24 cellular contexts compared by ENCODE assay signal in the genomic region with DNA sequence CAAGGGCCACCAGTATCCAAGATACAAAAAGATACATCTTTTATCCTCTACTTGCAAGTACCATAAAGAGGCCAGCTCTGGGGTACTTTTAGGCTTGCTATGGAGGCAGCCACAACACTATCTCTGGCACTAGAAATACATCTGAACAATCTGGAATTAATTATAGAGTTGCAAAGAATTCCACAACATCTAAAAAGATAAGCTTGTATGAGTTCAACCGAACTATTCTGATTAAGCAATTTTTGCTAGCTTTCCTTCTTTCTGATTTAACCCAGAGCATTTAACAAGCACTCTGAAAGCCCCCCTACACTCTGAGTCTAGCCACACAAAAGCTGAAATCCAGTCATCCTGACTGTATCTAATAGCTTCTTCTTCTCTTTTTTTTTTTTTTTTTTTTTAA.
A peak's percentile ranks its signal among the peaks of the same experiment; 100 is the strongest.
DNase-seq lines count a peak whose midpoint lies in the region; ATAC-seq and TF ChIP-seq lines count a peak whose summit lies in the region.
"Had no signal": no experiment of that assay in that cellular context is flagged by ENCODE, and none has a peak within 500 bp of the region (broad histone marks: within the 10 kb centered on the region; RNA-seq: fewer than 3 reads in every experiment).

No MANE protein-coding gene starts in this region.

- H3K4me2 ChIP-seq in SK-N-SH (no peak overlapping the region), smooth muscle cell (no peak overlapping the region)
- H3K4me2 ChIP-seq: GM23338 had no signal

- 21% methylated on average over 1 of the region's 1 CpG for WGBS in SK-N-SH (ENCODE audit: low lambda C conversion rate)
- 29% methylated on average over 1 of the region's 1 CpG for WGBS in smooth muscle cell (ENCODE audit: low lambda C conversion rate)

- peak in 1 of 2 experiments; percentile 70; a peak in 1 of 4 replicates for TF ChIP-seq EP300 in SK-N-SH (IDR thresholded peaks at IDR 0.05; ENCODE audit: borderline replicate concordance in 1 of 2, low read depth in 1 of 2, low read length in 1 of 2)

- DNase-seq in EL: peak; percentile 41
- no peak for DNase-seq in SK-N-SH
- peak; percentile 42 for DNase-seq in fibroblast of mammary gland (ENCODE audit: low read depth)
- DNase-seq in substantia nigra (lab: John Stamatoyannopoulos, UW): no peak
- DNase-seq in NOMO-1 (lab: John Stamatoyannopoulos, UW; ENCODE audit: unreplicated experiment in 2 of 2): no peak
- DNase-seq in smooth muscle cell (lab: John Stamatoyannopoulos, UW; ENCODE audit: unreplicated experiment): no peak
- DNase-seq: ACHN; activated B cell treated with CpG ODN at 0.5 μM for 24 hours; activated CD4-positive, alpha-beta T cell treated with anti-CD3 and anti-CD28 coated beads, Interleukin-2, amount 50 U/mL, for 1 hour; activated T-cell treated with anti-CD3 and anti-CD28 coated beads, Interleukin-2, amount 50 U/mL, for 24 hours; C1 segment of cervical spinal cord; COR-L47; DMS53; left lung; mesendoderm; NCI-H2107; NCI-H774; right lobe of liver; stimulated activated CD4-positive, alpha-beta T cell treated with anti-CD3 and anti-CD28 coated beads, Interleukin-2, amount 100 ng/mL, for 48 hours; T-helper 1 cell had no signal

- H3K36me3 ChIP-seq in SK-N-SH (replicated peaks in 1 of 2; ENCODE audit: control insufficient read depth in 1 of 2, insufficient read depth in 2 of 2, low read length in 1 of 2) (peaks cover 3 to 7% of the 10 kb centered on the region in 2 experiments), smooth muscle cell (ENCODE audit: low read depth) (no peaks in the 10 kb centered on the region)
- H3K36me3 ChIP-seq: left lung, right lobe of liver, SJSA1, tibial nerve had no signal

- no peak overlapping the region for H2AFZ ChIP-seq in SK-N-SH (ENCODE audit: low read depth)
- H2AFZ ChIP-seq in smooth muscle cell (ENCODE audit: low read depth): no peak overlapping the region
- H2AFZ ChIP-seq: GM23338 had no signal

- H3K9me3 ChIP-seq in SK-N-SH: no peaks in the 10 kb centered on the region
- H3K9me3 ChIP-seq in smooth muscle cell (replicated peaks; ENCODE audit: low read depth): no peaks in the 10 kb centered on the region
- H3K9me3 ChIP-seq: left lung, right lobe of liver, SJSA1, tibial nerve had no signal

- H3K4me3 ChIP-seq in SK-N-SH (ENCODE audit: low read depth in 2 of 2, low read length in 1 of 2) (no peak overlapping the region), fibroblast of mammary gland (ENCODE audit: control insufficient read depth, low read depth, low read length) (no peak overlapping the region), smooth muscle cell (no peak overlapping the region)
- H3K4me3 ChIP-seq: GM23338, left lung, right lobe of liver, SJSA1, tibial nerve had no signal

- POLR2A ChIA-PET in SK-N-SH (lab: Yijun Ruan, JAX): no interaction called here

- H3K79me2 ChIP-seq in SK-N-SH (ENCODE audit: insufficient read depth) (peaks cover 55% of the 10 kb centered on the region), smooth muscle cell (ENCODE audit: low read depth) (no peaks in the 10 kb centered on the region)

- peaks cover 31% of the 10 kb centered on the region for H3F3A ChIP-seq in SK-N-SH (replicated peaks; ENCODE audit: insufficient read depth)
- no peaks in the 10 kb centered on the region for H3F3A ChIP-seq in smooth muscle cell (ENCODE audit: low read depth)

- H3K9me2 ChIP-seq in SK-N-SH: no peaks in the 10 kb centered on the region

- H3K27me3 ChIP-seq in SK-N-SH (ENCODE audit: insufficient read depth): no peaks in the 10 kb centered on the region
- no peaks in the 10 kb centered on the region for H3K27me3 ChIP-seq in smooth muscle cell (ENCODE audit: low read depth)
- H3K27me3 ChIP-seq: left lung, right lobe of liver, SJSA1, tibial nerve had no signal

- H3K9ac ChIP-seq in SK-N-SH (no peak overlapping the region), smooth muscle cell (ENCODE audit: low read depth) (no peak overlapping the region)

- TF ChIP-seq CTCF in SK-N-SH (IDR thresholded peaks at IDR 0.05) (no peak), fibroblast of mammary gland (conservative IDR thresholded peaks at IDR 0.05; ENCODE audit: control insufficient read depth, insufficient read depth, low read depth, low read length) (no peak), smooth muscle cell (IDR thresholded peaks at IDR 0.05; ENCODE audit: borderline replicate concordance, insufficient read depth, poor library complexity, severe bottlenecking) (no peak)

- H3K4me1 ChIP-seq in SK-N-SH (ENCODE audit: control insufficient read depth in 1 of 2, insufficient read depth in 2 of 2, low read depth in 1 of 2, low read length in 1 of 2) (peaks cover 0 to 21% of the 10 kb centered on the region in 2 experiments; a peak in 3 of 4 replicates), smooth muscle cell (ENCODE audit: low read depth) (peaks cover 9% of the 10 kb centered on the region)
- H3K4me1 ChIP-seq: left lung had no signal

- ATAC-seq in HG03571 (IDR thresholded peaks at IDR 0.05; ENCODE audit: unreplicated experiment): no peak
- ATAC-seq: GM23338, left lung, right lobe of liver had no signal

- H3K27ac ChIP-seq in SK-N-SH (ENCODE audit: low read depth in 2 of 2, low read length in 1 of 2) (peak overlapping the region; percentile 62 to 97; a peak in 3 of 4 replicates), substantia nigra (ENCODE audit: low read depth, low read length, poor library complexity, severe bottlenecking) (peak overlapping the region; percentile 78), smooth muscle cell (ENCODE audit: low read depth) (no peak overlapping the region)
- H3K27ac ChIP-seq: left lung, right lobe of liver, SJSA1 had no signal

- H4K20me1 ChIP-seq in SK-N-SH (ENCODE audit: insufficient read depth) (no peaks in the 10 kb centered on the region), smooth muscle cell (ENCODE audit: low read depth) (no peaks in the 10 kb centered on the region)

- CTCF ChIA-PET in SK-N-SH (lab: Yijun Ruan, JAX): no interaction called here

- TF ChIP-seq RAD21 in SK-N-SH (IDR thresholded peaks at IDR 0.05; ENCODE audit: low read length): no peak

TF ChIP-seq in SK-N-SH, 30 proteins besides CTCF, POLR2A, EP300 and RAD21:
- TF ChIP-seq FOSL2 (IDR thresholded peaks at IDR 0.05; ENCODE audit: borderline replicate concordance, low read depth) (peak; percentile 26; the same call in 1 of the 2 replicates), TAF1 (IDR thresholded peaks at IDR 0.05; ENCODE audit: borderline replicate concordance, low read depth, low read length) (no peak), POLR2AphosphoS5 (IDR thresholded peaks at IDR 0.05; ENCODE audit: low read depth, low read length) (peak; percentile 58; the same call in 1 of the 2 replicates), RCOR1 (IDR thresholded peaks at IDR 0.05; ENCODE audit: low read length) (0 out of 2 replicates have a peak, but pooled peaks have one; percentile 25), TCF12 (IDR thresholded peaks at IDR 0.05) (peak; percentile 96), TEAD4 (IDR thresholded peaks at IDR 0.05; ENCODE audit: borderline replicate concordance, insufficient read depth) (peak; percentile 56; the same call in 1 of the 2 replicates), NFIC (IDR thresholded peaks at IDR 0.05; ENCODE audit: borderline replicate concordance) (peak; percentile 47; the same call in 1 of the 2 replicates), GATA2 (CRISPR knock-in tag; IDR thresholded peaks at IDR 0.05) (no peak)
- TF ChIP-seq, protein P1, sequence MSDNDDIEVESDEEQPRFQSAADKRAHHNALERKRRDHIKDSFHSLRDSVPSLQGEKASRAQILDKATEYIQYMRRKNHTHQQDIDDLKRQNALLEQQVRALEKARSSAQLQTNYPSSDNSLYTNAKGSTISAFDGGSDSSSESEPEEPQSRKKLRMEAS (IDR thresholded peaks at IDR 0.05; ENCODE audit: low read depth): no peak
- TF ChIP-seq, protein P2, sequence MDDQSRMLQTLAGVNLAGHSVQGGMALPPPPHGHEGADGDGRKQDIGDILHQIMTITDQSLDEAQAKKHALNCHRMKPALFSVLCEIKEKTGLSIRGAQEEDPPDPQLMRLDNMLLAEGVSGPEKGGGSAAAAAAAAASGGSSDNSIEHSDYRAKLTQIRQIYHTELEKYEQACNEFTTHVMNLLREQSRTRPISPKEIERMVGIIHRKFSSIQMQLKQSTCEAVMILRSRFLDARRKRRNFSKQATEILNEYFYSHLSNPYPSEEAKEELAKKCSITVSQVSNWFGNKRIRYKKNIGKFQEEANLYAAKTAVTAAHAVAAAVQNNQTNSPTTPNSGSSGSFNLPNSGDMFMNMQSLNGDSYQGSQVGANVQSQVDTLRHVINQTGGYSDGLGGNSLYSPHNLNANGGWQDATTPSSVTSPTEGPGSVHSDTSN (IDR thresholded peaks at IDR 0.05): 0 out of 2 replicates have a peak, but pooled peaks have one; percentile 53

Comparison
In these comparisons a context has a peak if more than half of its experiments do, and no peak if none do; other contexts are left out.
1. DNase-seq: peak in EL (single experiment) and fibroblast of mammary gland (single experiment); none in SK-N-SH (single experiment), substantia nigra (0 of 49), NOMO-1 (0 of 2) and smooth muscle cell (single experiment).